ENCODE assay signal across 17 cellular contexts in the genomic region with DNA sequence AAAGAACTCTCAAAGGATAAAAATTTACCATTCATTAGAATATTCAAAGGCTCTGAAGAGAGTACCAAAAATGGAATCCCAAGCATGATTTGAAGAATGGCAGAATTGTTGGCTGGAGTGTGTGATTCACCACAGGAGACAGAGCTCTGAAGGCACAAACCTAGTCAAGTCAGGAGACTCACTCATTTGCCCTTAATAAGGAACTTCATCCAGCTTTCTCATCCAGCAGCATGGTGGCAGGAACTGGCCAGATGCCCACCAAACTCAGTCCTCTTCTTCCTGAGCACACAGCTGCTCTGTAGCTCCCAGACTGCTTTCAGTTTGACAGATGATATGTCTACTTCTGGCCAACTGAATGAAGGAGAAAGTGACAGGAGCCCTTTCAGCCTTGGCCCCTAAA.
DNase-seq lines count a peak whose midpoint lies in the region; ATAC-seq and TF ChIP-seq lines count a peak whose summit lies in the region.
"Had no signal": no experiment of that assay in that cellular context is flagged by ENCODE, and none has a peak within 500 bp of the region (broad histone marks: within the 10 kb centered on the region; RNA-seq: fewer than 3 reads in every experiment).

No MANE protein-coding gene starts in this region.

- H3K4me1 ChIP-seq in effector memory CD4-positive, alpha-beta T cell (ENCODE audit: control insufficient read depth, insufficient read depth, low read length, poor library complexity, severe bottlenecking), result no peaks in the 10 kb centered on the region
- H3K4me1 ChIP-seq: colonic mucosa, testis had no signal

- H3K9me3 ChIP-seq in effector memory CD4-positive, alpha-beta T cell (ENCODE audit: control insufficient read depth, low read length), result no peaks in the 10 kb centered on the region
- H3K9me3 ChIP-seq: colonic mucosa, heart left ventricle, testis had no signal

- H3K36me3 ChIP-seq in effector memory CD4-positive, alpha-beta T cell (ENCODE audit: control insufficient read depth, insufficient read depth, low read length), result no peaks in the 10 kb centered on the region
- H3K36me3 ChIP-seq: colonic mucosa, heart left ventricle had no signal

- TF ChIP-seq CTCF in astrocyte of the spinal cord (IDR thresholded peaks at IDR 0.05; ENCODE audit: low read depth, low read length), result no peak

- H3K27ac ChIP-seq in effector memory CD4-positive, alpha-beta T cell (ENCODE audit: insufficient read depth, low read length, poor library complexity, severe bottlenecking), result no peak overlapping the region
- H3K27ac ChIP-seq: colonic mucosa, heart left ventricle, KMS-11, testis, VCaP had no signal

- in situ Hi-C loops in astrocyte of the spinal cord (cut with HindIII; ENCODE audit: low sequenced_read_pairs), result no loop called here

- ATAC-seq in GM18858 (IDR thresholded peaks at IDR 0.05; ENCODE audit: unreplicated experiment), result no peak

- no peak overlapping the region for H3K4me3 ChIP-seq in astrocyte of the spinal cord (ENCODE audit: low read depth, low read length)
- H3K4me3 ChIP-seq in effector memory CD4-positive, alpha-beta T cell (ENCODE audit: insufficient read depth, low read depth, low read length, poor library complexity, severe bottlenecking), result no peak overlapping the region
- H3K4me3 ChIP-seq: colonic mucosa, heart left ventricle, testis had no signal

- DNase-seq in ELR (ENCODE audit: low read depth) (peak; percentile 48), NCI-H1694 (lab: John Stamatoyannopoulos, UW) (peak; percentile 78), astrocyte of the spinal cord (ENCODE audit: low read depth, low spot score) (peak; percentile 43), pons (ENCODE audit: low spot score) (peak; percentile 39), NCI-H69 (lab: John Stamatoyannopoulos, UW) (no peak)
- DNase-seq in effector memory CD4-positive, alpha-beta T cell, result no peak
- DNase-seq: colonic mucosa; erythroblast; islet precursor cell; NCI-H1436; stimulated activated CD4-positive, alpha-beta T cell treated with anti-CD3 and anti-CD28 coated beads, Interleukin-2, amount 100 ng/mL, for 48 hours; SW 1271; testis had no signal

- H3K27me3 ChIP-seq in effector memory CD4-positive, alpha-beta T cell (replicated peaks; ENCODE audit: control insufficient read depth, insufficient read depth, low read length, poor library complexity, severe bottlenecking), result no peaks in the 10 kb centered on the region
- H3K27me3 ChIP-seq: colonic mucosa, heart left ventricle, testis had no signal

Comparison
In these comparisons a context has a peak if more than half of its experiments do, and no peak if none do; other contexts are left out.
1. DNase-seq: peak in ELR (single experiment), NCI-H1694 (single experiment), astrocyte of the spinal cord (single experiment) and pons (single experiment); none in effector memory CD4-positive, alpha-beta T cell (0 of 3) and NCI-H69 (single experiment).